ENCODE assay signal across 2 cellular contexts in genomic region chr4:166324321-166324720, GRCh38.
TF ChIP-seq lines count a peak whose summit lies in the region.

No MANE protein-coding gene starts in this region.

TF ChIP-seq in HepG2, 621 proteins besides CTCF, POLR2A, EP300 and RAD21 (continued from another document):
- TF ChIP-seq TFDP1 (CRISPR knock-in tag; IDR thresholded peaks at IDR 0.05; ENCODE audit: borderline replicate concordance) = no peak

TF ChIP-seq in H1, 55 proteins besides CTCF, POLR2A, EP300 and RAD21 (continued from another document):
- no peak for TF ChIP-seq ATF2 (IDR thresholded peaks at IDR 0.05; ENCODE audit: low read length)
- TF ChIP-seq HDAC6 (IDR thresholded peaks at IDR 0.05; ENCODE audit: low read depth, low read length) = no peak
- no peak for TF ChIP-seq TEAD4 (IDR thresholded peaks at IDR 0.05; ENCODE audit: low read depth, low read length)
